In genomic region chr1:238340989-238341388, GRCh38 we compare ENCODE assay signal across 17 cellular contexts.
"Had no signal": no experiment of that assay in that cellular context is flagged by ENCODE, and none has a peak within 500 bp of the region (broad histone marks: within the 10 kb centered on the region; RNA-seq: fewer than 3 reads in every experiment).

No MANE protein-coding gene starts in this region.

- H3K4me3 Mint-ChIP-seq: activated B cell treated with CpG ODN at 0.5 μM for 24 hours; activated CD4-positive, alpha-beta T cell treated with anti-CD3 and anti-CD28 coated beads, Interleukin-2, amount 10 ng/mL, durations not matched to agents 7 days and 5 days; dendritic cell treated with granulocyte-macrophage colony-stimulating factor and Interleukin-4, amounts not matched to agents 40 ng/mL and 50 ng/mL, for 4 days; effector memory CD8-positive, alpha-beta T cell; naive thymus-derived CD4-positive, alpha-beta T cell; stimulated activated effector memory CD8-positive, alpha-beta T cell treated with anti-CD3 and anti-CD28 coated beads, Interleukin-12 subunit alpha, Interleukin-12 subunit beta, amount 100 ng/mL, for 72 hours had no signal

- H3K4me1 ChIP-seq: adrenal gland, tibial nerve, vagina had no signal

- H3K9me3 ChIP-seq: adrenal gland, body of pancreas, vagina had no signal

- H3K36me3 ChIP-seq: adrenal gland, tibial nerve, vagina had no signal

- H3K27ac Mint-ChIP-seq: activated B cell treated with CpG ODN at 0.5 μM for 24 hours; activated CD4-positive, alpha-beta T cell treated with anti-CD3 and anti-CD28 coated beads, Interleukin-2, amount 10 ng/mL, durations not matched to agents 7 days and 5 days; dendritic cell treated with granulocyte-macrophage colony-stimulating factor and Interleukin-4, amounts not matched to agents 40 ng/mL and 50 ng/mL, for 4 days; effector memory CD8-positive, alpha-beta T cell; naive thymus-derived CD4-positive, alpha-beta T cell; stimulated activated effector memory CD8-positive, alpha-beta T cell treated with anti-CD3 and anti-CD28 coated beads, Interleukin-12 subunit alpha, Interleukin-12 subunit beta, amount 100 ng/mL, for 72 hours had no signal

- ATAC-seq: body of pancreas; effector memory CD8-positive, alpha-beta T cell; left colon; naive thymus-derived CD4-positive, alpha-beta T cell; stimulated activated effector memory CD8-positive, alpha-beta T cell treated with anti-CD3 and anti-CD28 coated beads, Interleukin-12 subunit alpha, Interleukin-12 subunit beta, amount 100 ng/mL, for 72 hours had no signal

- H3K27me3 Mint-ChIP-seq: activated B cell treated with CpG ODN at 0.5 μM for 24 hours; activated CD4-positive, alpha-beta T cell treated with anti-CD3 and anti-CD28 coated beads, Interleukin-2, amount 10 ng/mL, durations not matched to agents 7 days and 5 days; dendritic cell treated with granulocyte-macrophage colony-stimulating factor and Interleukin-4, amounts not matched to agents 40 ng/mL and 50 ng/mL, for 4 days; effector memory CD8-positive, alpha-beta T cell; naive thymus-derived CD4-positive, alpha-beta T cell had no signal

- H3K36me3 Mint-ChIP-seq: stimulated activated effector memory CD8-positive, alpha-beta T cell treated with anti-CD3 and anti-CD28 coated beads, Interleukin-12 subunit alpha, Interleukin-12 subunit beta, amount 100 ng/mL, for 72 hours had no signal

- DNase-seq: activated B cell treated with CpG ODN at 0.5 μM for 24 hours; activated CD4-positive, alpha-beta T cell treated with anti-CD3 and anti-CD28 coated beads, Interleukin-2, amount 10 ng/mL, durations not matched to agents 7 days and 5 days; activated naive CD4-positive, alpha-beta T cell treated with anti-CD3 and anti-CD28 coated beads, Interleukin-2, amount 50 U/mL, for 16 hours; activated T-cell treated with anti-CD3 and anti-CD28 coated beads, Interleukin-2, amount 50 U/mL, for 1 hour; adrenal gland; body of pancreas; central memory CD4-positive, alpha-beta T cell; effector memory CD8-positive, alpha-beta T cell; hypothalamus; left colon; naive thymus-derived CD4-positive, alpha-beta T cell had no signal

- H3K4me2 ChIP-seq: smooth muscle cell had no signal

- H3K27me3 ChIP-seq: adrenal gland, body of pancreas, tibial nerve, vagina had no signal

- H3K4me3 ChIP-seq: adrenal gland, body of pancreas, smooth muscle cell, tibial nerve, vagina had no signal

- H3K27ac ChIP-seq: adrenal gland, body of pancreas, epithelial cell of prostate, tibial nerve, vagina had no signal

- H3K4me1 Mint-ChIP-seq: activated B cell treated with CpG ODN at 0.5 μM for 24 hours; activated CD4-positive, alpha-beta T cell treated with anti-CD3 and anti-CD28 coated beads, Interleukin-2, amount 10 ng/mL, durations not matched to agents 7 days and 5 days; stimulated activated effector memory CD8-positive, alpha-beta T cell treated with anti-CD3 and anti-CD28 coated beads, Interleukin-12 subunit alpha, Interleukin-12 subunit beta, amount 100 ng/mL, for 72 hours had no signal
